1 cellular context compared by ENCODE assay signal in genomic region chr6:21935142-21935541, GRCh38.
TF ChIP-seq lines count a peak whose summit lies in the region.

No MANE protein-coding gene starts in this region.

TF ChIP-seq in GM23338, 12 proteins besides CTCF, POLR2A, EP300 and RAD21 (continued from another document):
- no peak for TF ChIP-seq REST (IDR thresholded peaks at IDR 0.05; ENCODE audit: unreplicated experiment)
- no peak for TF ChIP-seq ZNF462 (CRISPR knock-in tag; IDR thresholded peaks at IDR 0.05)
- TF ChIP-seq ETS1 (IDR thresholded peaks at IDR 0.05): no peak
- TF ChIP-seq EZH2 (IDR thresholded peaks at IDR 0.05; ENCODE audit: low read depth, unreplicated experiment): no peak
- no peak for TF ChIP-seq CREB1 (CRISPR knock-in tag; IDR thresholded peaks at IDR 0.05; ENCODE audit: low read depth)
- TF ChIP-seq ZNF331 (CRISPR knock-in tag; IDR thresholded peaks at IDR 0.05; ENCODE audit: low read depth): no peak
